ENCODE assay signal across 1 cellular context in genomic region chr10:91672021-91672608, GRCh38.
A peak's percentile ranks its signal among the peaks of the same experiment; 100 is the strongest.
TF ChIP-seq lines count a peak whose summit lies in the region.

No MANE protein-coding gene starts in this region.

TF ChIP-seq in K562, 482 proteins besides CTCF, POLR2A, EP300 and RAD21 (continued from another document and continues in another):
- TF ChIP-seq PATZ1 (CRISPR knock-in tag; IDR thresholded peaks at IDR 0.05; ENCODE audit: borderline replicate concordance) (no peak), ELF1 (tag; IDR thresholded peaks at IDR 0.05) (peak; percentile 28; the same call in 1 of the 2 replicates), FOSL1 (tag; conservative IDR thresholded peaks at IDR 0.05) (0 out of 2 replicates have a peak, but pooled peaks have one; percentile 22), ZNF175 (CRISPR knock-in tag; IDR thresholded peaks at IDR 0.05; ENCODE audit: low read depth) (peak; percentile 77; the same call in 1 of the 2 replicates), ATF3 (IDR thresholded peaks at IDR 0.05) (no peak), ATF3 (CRISPR knock-in tag; conservative IDR thresholded peaks at IDR 0.05) (no peak), ETV1 (tag; conservative IDR thresholded peaks at IDR 0.05; ENCODE audit: low read depth) (peak; percentile 79), HDAC2 (IDR thresholded peaks at IDR 0.05) (peak; percentile 62; the same call in 1 of the 2 replicates), NRF1 (conservative IDR thresholded peaks at IDR 0.05 in 1 of 2, IDR thresholded peaks at IDR 0.05 in 1 of 2) (0 out of 4 replicates have a peak, but pooled peaks of 1 of the 2 experiments have one; percentile 17), GATA2 (CRISPR knock-in tag; IDR thresholded peaks at IDR 0.05) (peak; percentile 92), ZNF232 (CRISPR knock-in tag; IDR thresholded peaks at IDR 0.05) (no peak), ETS2 (tag; IDR thresholded peaks at IDR 0.05; ENCODE audit: borderline replicate concordance, poor library complexity, severe bottlenecking) (no peak), AFF4 (CRISPR knock-in tag; IDR thresholded peaks at IDR 0.05) (no peak), GABPA (tag; conservative IDR thresholded peaks at IDR 0.05; ENCODE audit: low read depth) (peak; percentile 63), TBL1XR1 (IDR thresholded peaks at IDR 0.05; ENCODE audit: low read length in 2 of 2) (peak in 1 of 2 experiments; percentile 14; a peak in 1 of 4 replicates), JUND (IDR thresholded peaks at IDR 0.05; ENCODE audit: borderline replicate concordance, low read depth, low read length) (peak; percentile 32; the same call in 1 of the 2 replicates), JUND (tag; IDR thresholded peaks at IDR 0.05; ENCODE audit: borderline replicate concordance, low read depth, low read length) (no peak), CTBP1 (IDR thresholded peaks at IDR 0.05; ENCODE audit: borderline replicate concordance) (peak; percentile 88), DPF2 (IDR thresholded peaks at IDR 0.05) (0 out of 2 replicates have a peak, but pooled peaks have one; percentile 48), KDM1A (IDR thresholded peaks at IDR 0.05) (peak in 1 of 2 experiments; percentile 23; a peak in 1 of 4 replicates), PBX2 (CRISPR knock-in tag; IDR thresholded peaks at IDR 0.05; ENCODE audit: low read depth) (peak; percentile 9; the same call in 1 of the 2 replicates), PBX2 (tag; conservative IDR thresholded peaks at IDR 0.05; ENCODE audit: low read depth) (peak; percentile 70), SMARCE1 (IDR thresholded peaks at IDR 0.05) (peak; percentile 29; the same call in 1 of the 2 replicates), MYC (IDR thresholded peaks at IDR 0.05; ENCODE audit: low read depth, low read length) (peak; percentile 40; the same call in 1 of the 2 replicates), MYC (CRISPR knock-in tag; IDR thresholded peaks at IDR 0.05; ENCODE audit: borderline replicate concordance, low read depth) (no peak), TCF3 (CRISPR knock-in tag; IDR thresholded peaks at IDR 0.05) (0 out of 2 replicates have a peak, but pooled peaks have one; percentile 23), RCOR1 (IDR thresholded peaks at IDR 0.05; ENCODE audit: borderline replicate concordance in 1 of 2, low read depth in 2 of 2, low read length in 2 of 2) (peak in 1 of 2 experiments; percentile 71; a peak in 2 of 4 replicates), FOXP4 (CRISPR knock-in tag; IDR thresholded peaks at IDR 0.05; ENCODE audit: borderline replicate concordance) (no peak), ARID3B (CRISPR knock-in tag; IDR thresholded peaks at IDR 0.05; ENCODE audit: borderline replicate concordance) (no peak), MEIS2 (IDR thresholded peaks at IDR 0.05; ENCODE audit: partially characterized antibody) (peak; percentile 83), CBFA2T3 (IDR thresholded peaks at IDR 0.05) (0 out of 2 replicates have a peak, but pooled peaks have one; percentile 15), SPI1 (IDR thresholded peaks at IDR 0.05; ENCODE audit: borderline replicate concordance, low read depth, low read length) (peak; percentile 57; the same call in 1 of the 2 replicates), TCF15 (CRISPR knock-in tag; IDR thresholded peaks at IDR 0.05) (no peak), POLR2H (tag; IDR thresholded peaks at IDR 0.05; ENCODE audit: low read depth) (peak; percentile 49; the same call in 1 of the 2 replicates), L3MBTL2 (IDR thresholded peaks at IDR 0.05) (0 out of 2 replicates have a peak, but pooled peaks have one; percentile 16), CGGBP1 (CRISPR knock-in tag; IDR thresholded peaks at IDR 0.05) (no peak), PKNOX1 (IDR thresholded peaks at IDR 0.05) (peak; percentile 90), ZNF398 (CRISPR knock-in tag; IDR thresholded peaks at IDR 0.05) (no peak), TOE1 (IDR thresholded peaks at IDR 0.05; ENCODE audit: borderline replicate concordance) (no peak), TOE1 (CRISPR knock-in tag; IDR thresholded peaks at IDR 0.05; ENCODE audit: borderline replicate concordance, low read depth) (no peak), NKRF (IDR thresholded peaks at IDR 0.05; ENCODE audit: borderline replicate concordance) (no peak)
